8 cellular contexts compared by ENCODE assay signal in genomic region chr17:77331161-77331864, GRCh38.
DNase-seq lines count a peak whose midpoint lies in the region; ATAC-seq and TF ChIP-seq lines count a peak whose summit lies in the region.

No MANE protein-coding gene starts in this region.

- peak overlapping the region; percentile 50 for H3K27ac ChIP-seq in VCaP
- H3K27ac ChIP-seq in breast epithelium, result peak overlapping the region; percentile 13 to 61

- H3K36me3 ChIP-seq in breast epithelium, result no peaks in the 10 kb centered on the region

- TF ChIP-seq POLR2A in GM18526 (IDR thresholded peaks at IDR 0.05; ENCODE audit: extremely low read depth, insufficient read length) (peak; percentile 43), breast epithelium (IDR thresholded peaks at IDR 0.05) (no peak)

- no peaks in the 10 kb centered on the region for H3K9me3 ChIP-seq in breast epithelium

- POLR2A ChIA-PET in AG04449 (lab: Yijun Ruan, JAX), result interaction anchor here (0.8 to 1.2 kb wide), 3 partner anchors 8 to 99 kb away, joined by 3 to 8 read pairs (median 4); no protein-coding TSS in a partner anchor

- intact Hi-C loops in breast epithelium (cut with DNase I; ENCODE audit: low total_unique reads), result loop anchor here (1.0 kb wide), 1 partner anchor 17 kb away; no protein-coding TSS in a partner anchor

- no peaks in the 10 kb centered on the region for H3K27me3 ChIP-seq in breast epithelium

- CTCF ChIA-PET in AG04449 (lab: Yijun Ruan, JAX), result interaction anchor here (0.6 to 6.2 kb wide), 45 partner anchors 9 to 682 kb away, joined by 3 to 86 read pairs (median 6); no protein-coding TSS in a partner anchor

- ATAC-seq in HG03103 (IDR thresholded peaks at IDR 0.05; ENCODE audit: low read depth, unreplicated experiment), result peak; percentile 58

- DNase-seq in AG04449 (ENCODE audit: low read depth, low spot score) (no peak), NCI-H2171 treated with DMSO at 0.1 percent for 48 hours (lab: John Stamatoyannopoulos, UW) (peak; percentile 78), breast epithelium (ENCODE audit: low spot score in 2 of 2) (peak; percentile 90 to 93), islet precursor cell (peak; percentile 95)
- DNase-seq in stimulated activated CD4-positive, alpha-beta T cell treated with anti-CD3 and anti-CD28 coated beads, Interleukin-15, amount 100 ng/mL, for 24 hours, result peak; percentile 97

- TF ChIP-seq CTCF in AG04449 (IDR thresholded peaks at IDR 0.05; ENCODE audit: insufficient read depth, low read length, missing control alignments) (peak; percentile 85), VCaP (conservative IDR thresholded peaks at IDR 0.05) (peak; percentile 97), breast epithelium (IDR thresholded peaks at IDR 0.05) (peak; percentile 94 to 98 (median 94))

- no peak overlapping the region for H3K4me3 ChIP-seq in AG04449 (ENCODE audit: low read depth, low read length)
- H3K4me3 ChIP-seq in breast epithelium, result peak overlapping the region in 2 of 3 donors; percentile 11 to 32

- peaks cover 0 to 3% of the 10 kb centered on the region in 2 donors for H3K4me1 ChIP-seq in breast epithelium
